15 cellular contexts compared by ENCODE assay signal in the genomic region with DNA sequence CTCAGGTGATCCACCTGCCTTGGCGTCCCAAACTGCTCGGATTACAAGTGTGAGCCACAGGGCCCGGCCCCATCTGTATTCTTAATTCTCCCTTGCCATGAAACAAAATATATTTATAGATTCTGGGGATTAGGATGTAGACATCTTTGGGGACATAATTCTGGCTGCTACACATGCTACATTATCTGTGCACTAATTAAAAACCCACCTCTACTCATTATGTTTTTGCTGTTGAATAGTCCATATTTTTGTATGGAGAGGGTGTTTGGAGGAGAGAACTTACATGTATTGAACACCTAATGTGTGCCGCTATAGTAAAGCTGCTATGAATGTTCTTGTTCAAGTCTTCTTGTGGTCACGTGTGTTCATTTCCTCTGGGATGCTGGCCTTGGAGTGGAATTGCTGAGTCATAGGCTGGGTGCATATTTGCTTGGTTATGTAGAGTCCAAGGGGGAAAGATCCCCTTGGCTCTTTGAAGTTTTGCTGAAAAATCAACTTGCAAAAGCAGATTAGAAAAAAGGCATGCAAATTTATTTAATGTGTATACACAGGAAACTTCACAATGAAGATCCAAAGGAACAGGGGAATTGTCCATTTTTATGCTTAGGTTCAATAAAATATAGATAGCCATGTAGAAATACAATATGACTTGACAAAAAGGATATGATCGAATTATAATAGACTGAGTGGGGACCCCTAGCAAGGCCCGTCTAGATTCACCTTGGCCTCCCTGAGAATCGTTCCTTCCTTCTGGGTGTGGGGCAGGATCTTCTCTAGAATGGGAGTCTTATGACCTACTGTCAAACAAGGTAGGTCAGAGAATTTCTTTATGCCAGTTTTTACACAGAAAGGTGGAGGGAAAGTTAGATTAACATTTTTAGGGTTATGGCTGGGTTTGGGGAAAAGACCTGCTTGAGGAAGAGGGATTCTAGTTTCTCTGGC. TPM values are rescaled to one million over a fixed set of nuclear protein-coding genes. Genes with fewer than 3 reads are reported as not detected.
DNase-seq lines count a peak whose midpoint lies in the region; ATAC-seq and TF ChIP-seq lines count a peak whose summit lies in the region.
"Had no signal": no experiment of that assay in that cellular context is flagged by ENCODE, and none has a peak within 500 bp of the region (broad histone marks: within the 10 kb centered on the region; RNA-seq: fewer than 3 reads in every experiment).

No MANE protein-coding gene starts in this region.

- TF ChIP-seq CTCF in HFF-Myc (IDR thresholded peaks at IDR 0.05; ENCODE audit: low read depth, low read length, missing control alignments), result no peak

- no peaks in the 10 kb centered on the region for H3K36me3 Mint-ChIP-seq in immature natural killer cell
- H3K36me3 Mint-ChIP-seq: stimulated activated effector memory CD8-positive, alpha-beta T cell treated with anti-CD3 and anti-CD28 coated beads, Interleukin-12 subunit alpha, Interleukin-12 subunit beta, amount 100 ng/mL, for 72 hours had no signal

- H3K4me3 ChIP-seq in HFF-Myc (replicated peaks; ENCODE audit: low read depth, low read length), result no peak overlapping the region
- H3K4me3 ChIP-seq: colonic mucosa, ovary had no signal

- no peaks in the 10 kb centered on the region for H3K9me3 Mint-ChIP-seq in immature natural killer cell
- H3K9me3 Mint-ChIP-seq: activated CD8-positive, alpha-beta T cell treated with anti-CD3 and anti-CD28 coated beads for 36 hours; stimulated activated effector memory CD8-positive, alpha-beta T cell treated with anti-CD3 and anti-CD28 coated beads, Interleukin-12 subunit alpha, Interleukin-12 subunit beta, amount 100 ng/mL, for 72 hours; T-helper 1 cell treated with Interleukin-12 subunit alpha and Interleukin-12 subunit beta and Interleukin-4 antibody, amounts not matched to agents 30 μg/mL and 1 μg/mL, for 36 hours had no signal

- no peak overlapping the region for H3K4me3 Mint-ChIP-seq in immature natural killer cell
- H3K4me3 Mint-ChIP-seq: activated CD8-positive, alpha-beta T cell treated with anti-CD3 and anti-CD28 coated beads for 36 hours; stimulated activated effector memory CD8-positive, alpha-beta T cell treated with anti-CD3 and anti-CD28 coated beads, Interleukin-12 subunit alpha, Interleukin-12 subunit beta, amount 100 ng/mL, for 72 hours; T-helper 1 cell treated with Interleukin-12 subunit alpha and Interleukin-12 subunit beta and Interleukin-4 antibody, amounts not matched to agents 30 μg/mL and 1 μg/mL, for 36 hours had no signal

- ATAC-seq in GM18502 (IDR thresholded peaks at IDR 0.05; ENCODE audit: poor library complexity, unreplicated experiment) (no peak), GM19463 (IDR thresholded peaks at IDR 0.05; ENCODE audit: unreplicated experiment) (no peak)
- ATAC-seq: activated CD8-positive, alpha-beta T cell treated with anti-CD3 and anti-CD28 coated beads for 36 hours; stimulated activated effector memory CD8-positive, alpha-beta T cell treated with anti-CD3 and anti-CD28 coated beads, Interleukin-12 subunit alpha, Interleukin-12 subunit beta, amount 100 ng/mL, for 72 hours had no signal

- H3K4me1 Mint-ChIP-seq in immature natural killer cell, result no peaks in the 10 kb centered on the region
- H3K4me1 Mint-ChIP-seq: stimulated activated effector memory CD8-positive, alpha-beta T cell treated with anti-CD3 and anti-CD28 coated beads, Interleukin-12 subunit alpha, Interleukin-12 subunit beta, amount 100 ng/mL, for 72 hours had no signal

- peak; percentile 32 for DNase-seq in AG08395 (ENCODE audit: low spot score)
- peak; percentile 39 for DNase-seq in HFF-Myc (ENCODE audit: extremely low read depth, low read depth)
- peak; percentile 78 for DNase-seq in astrocyte of the hippocampus (ENCODE audit: low read depth, low spot score)
- peak; percentile 68 for DNase-seq in islet precursor cell
- DNase-seq in pons (ENCODE audit: low spot score), result no peak
- no peak for DNase-seq in immature natural killer cell
- DNase-seq: activated CD8-positive, alpha-beta T cell treated with anti-CD3 and anti-CD28 coated beads for 36 hours; activated naive CD4-positive, alpha-beta T cell; colonic mucosa; NCI-H2029 treated with DMSO at 0.1 percent for 48 hours; ovary had no signal

- H3K27me3 Mint-ChIP-seq in immature natural killer cell (ENCODE audit: low read depth in 3 of 3), result peaks cover 0 to 2% (median 0%) of the 10 kb centered on the region in 3 donors

- no peak overlapping the region for H3K27ac Mint-ChIP-seq in immature natural killer cell
- H3K27ac Mint-ChIP-seq: activated CD8-positive, alpha-beta T cell treated with anti-CD3 and anti-CD28 coated beads for 36 hours; stimulated activated effector memory CD8-positive, alpha-beta T cell treated with anti-CD3 and anti-CD28 coated beads, Interleukin-12 subunit alpha, Interleukin-12 subunit beta, amount 100 ng/mL, for 72 hours; T-helper 1 cell treated with Interleukin-12 subunit alpha and Interleukin-12 subunit beta and Interleukin-4 antibody, amounts not matched to agents 30 μg/mL and 1 μg/mL, for 36 hours had no signal

RNA-seq across cellular contexts. Expression of a gene that starts 42.1 kb away (rescaled TPM):
- polyA plus RNA-seq in immature natural killer cell, result not detected

Comparison
In these comparisons a context has a peak if more than half of its experiments do, and no peak if none do; other contexts are left out.
1. DNase-seq: peak in AG08395 (single experiment), HFF-Myc (single experiment), astrocyte of the hippocampus (single experiment) and islet precursor cell (single experiment); none in pons (single experiment) and immature natural killer cell (0 of 3).